In genomic region chr1:201275266-201275666, GRCh38 we compare ENCODE assay signal across 7 cellular contexts. TPM values are rescaled to one million over a fixed set of nuclear protein-coding genes. Genes with fewer than 3 reads are reported as not detected.
DNase-seq lines count a peak whose midpoint lies in the region; ATAC-seq, FAIRE-seq and TF ChIP-seq lines count a peak whose summit lies in the region.

No MANE protein-coding gene starts in this region.

- TF ChIP-seq POLR2A in GM12891 (IDR thresholded peaks at IDR 0.05; ENCODE audit: low read depth, low read length) = no peak

- no peaks in the 10 kb centered on the region for H3K9me3 ChIP-seq in RWPE2 (ENCODE audit: severe bottlenecking)

- peaks cover 23% of the 10 kb centered on the region for H3K4me1 ChIP-seq in RWPE2 (ENCODE audit: insufficient read depth, poor library complexity, severe bottlenecking)
- peaks cover 30% of the 10 kb centered on the region for H3K4me1 ChIP-seq in foreskin keratinocyte

- no peak overlapping the region for H3K4me3 ChIP-seq in H7 (ENCODE audit: insufficient read depth, low read depth, low read length)
- H3K4me3 ChIP-seq in RWPE2 (ENCODE audit: severe bottlenecking) = no peak overlapping the region

- ATAC-seq in RWPE2 (ENCODE audit: low read depth) (peak; percentile 97), foreskin keratinocyte (peak; percentile 94), HG03442 (IDR thresholded peaks at IDR 0.05; ENCODE audit: unreplicated experiment) (no peak)

- H3K36me3 ChIP-seq in H7 (replicated peaks; ENCODE audit: control insufficient read depth, insufficient read depth, low read length) = no peaks in the 10 kb centered on the region
- H3K36me3 ChIP-seq in RWPE2 (ENCODE audit: low read depth) = no peaks in the 10 kb centered on the region

- H3K27me3 ChIP-seq in H7 (ENCODE audit: control insufficient read depth, insufficient read depth, low read length) (peaks cover 1% of the 10 kb centered on the region; the same call in 1 of the 2 replicates), RWPE2 (ENCODE audit: insufficient read depth, poor library complexity, severe bottlenecking) (no peaks in the 10 kb centered on the region), foreskin keratinocyte (no peaks in the 10 kb centered on the region)

- peak; percentile 45 for DNase-seq in H7
- DNase-seq in RWPE2 (ENCODE audit: low spot score) = peak; percentile 98
- peak; percentile 89 to 95 for DNase-seq in foreskin keratinocyte
- peak; percentile 72 for DNase-seq in stromal cell of bone marrow (ENCODE audit: low read depth)
- DNase-seq in KG1 (lab: John Stamatoyannopoulos, UW) = no peak
- no peak for DNase-seq in GM12891 (ENCODE audit: insufficient read length, low spot score)

- no peak for FAIRE-seq in GM12891 (lab: Jason Lieb, UNC)

- H3K27ac ChIP-seq in RWPE2 (ENCODE audit: poor library complexity, severe bottlenecking) (peak overlapping the region; percentile 67), foreskin keratinocyte (peak overlapping the region; percentile 93)

- no peak for TF ChIP-seq CTCF in RWPE2 (IDR thresholded peaks at IDR 0.05; ENCODE audit: poor library complexity, severe bottlenecking)
- no peak for TF ChIP-seq CTCF in foreskin keratinocyte (conservative IDR thresholded peaks at IDR 0.05)

TF ChIP-seq in GM12891, 5 proteins besides CTCF, POLR2A, EP300 and RAD21:
- TF ChIP-seq SPI1 (IDR thresholded peaks at IDR 0.05; ENCODE audit: low read depth, low read length) (no peak), PAX5 (IDR thresholded peaks at IDR 0.05; ENCODE audit: insufficient read depth, low read length, severe bottlenecking) (no peak), POLR2AphosphoS5 (IDR thresholded peaks at IDR 0.05; ENCODE audit: low read depth, low read length) (no peak), TAF1 (IDR thresholded peaks at IDR 0.05; ENCODE audit: low read depth, low read length) (no peak), POU2F2 (IDR thresholded peaks at IDR 0.05; ENCODE audit: low read depth, low read length) (no peak)
TF ChIP-seq in GM12891: peak in this region for 0.

RNA-seq across cellular contexts. Expression of gene PKP1, which starts 8.0 kb away (rescaled TPM):
- total RNA-seq in H7 (2014; rRNA removed; shearing (Covaris generic)) = not detected in 2 replicates
- 153 and 171 TPM in 2 replicates for total RNA-seq in foreskin keratinocyte
- 92.5 and 104 TPM in 2 replicates for polyA plus RNA-seq in foreskin keratinocyte
- polyA plus RNA-seq in GM12891 (2012; ENCODE audit: low read depth, missing spikeins) = not detected

Comparison
In these comparisons a context has a peak if more than half of its experiments do, and no peak if none do; other contexts are left out.
1. DNase-seq: peak in H7 (single experiment), RWPE2 (single experiment), foreskin keratinocyte (2 of 2) and stromal cell of bone marrow (single experiment); none in KG1 (single experiment) and GM12891 (single experiment).
2. RNA of gene PKP1, which starts 8.0 kb away (total RNA-seq): 153 to 171 TPM in foreskin keratinocyte; not detected in H7; every median in the first group is over 100 times any median in the second.